ENCODE assay signal across 13 cellular contexts in the genomic region with DNA sequence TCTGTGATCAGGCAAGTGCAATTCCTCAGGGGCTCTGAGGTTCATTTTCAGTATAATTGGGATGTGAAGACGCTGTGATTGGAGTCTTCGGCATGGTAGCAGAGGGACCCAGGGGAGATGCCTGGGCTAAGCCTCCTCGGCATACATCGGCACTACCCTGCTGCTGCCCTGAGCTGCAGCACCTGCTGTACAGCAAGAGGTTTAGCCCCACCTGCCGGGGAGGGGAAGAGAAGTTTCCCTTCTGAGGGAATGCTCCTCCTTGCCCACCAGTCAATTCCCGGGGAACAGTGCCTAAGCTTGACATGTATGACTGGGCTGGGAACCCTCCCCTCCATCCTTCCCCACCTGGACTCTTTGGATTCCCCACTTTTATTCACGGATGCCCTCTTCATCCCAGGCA. TPM values are rescaled to one million over a fixed set of nuclear protein-coding genes. Genes with fewer than 3 reads are reported as not detected.
DNase-seq lines count a peak whose midpoint lies in the region; ATAC-seq, FAIRE-seq and TF ChIP-seq lines count a peak whose summit lies in the region.
"Had no signal": no experiment of that assay in that cellular context is flagged by ENCODE, and none has a peak within 500 bp of the region (broad histone marks: within the 10 kb centered on the region; RNA-seq: fewer than 3 reads in every experiment).

No MANE protein-coding gene starts in this region.

- H3K4me3 Mint-ChIP-seq in naive thymus-derived CD4-positive, alpha-beta T cell: no peak overlapping the region
- H3K4me3 Mint-ChIP-seq: activated CD4-positive, alpha-beta T cell treated with anti-CD3 and anti-CD28 coated beads, Interleukin-2, amount 10 ng/mL, durations not matched to agents 7 days and 5 days; activated naive CD4-positive, alpha-beta T cell treated with anti-CD3 and anti-CD28 coated beads, Interleukin-2, amount 50 U/mL, for 24 hours; CD4-positive, alpha-beta T cell had no signal

- H3K4me3 ChIP-seq in A549 (no peak overlapping the region), body of pancreas (no peak overlapping the region), Peyer's patch (no peak overlapping the region)
- no peak overlapping the region for H3K4me3 ChIP-seq in naive thymus-derived CD4-positive, alpha-beta T cell (ENCODE audit: low read length)

- TF ChIP-seq RAD21 in A549 (conservative IDR thresholded peaks at IDR 0.05 in 1 of 2, IDR thresholded peaks at IDR 0.05 in 1 of 2): peak; percentile 32 to 41; a peak in 3 of 5 replicates

- peaks cover 0 to 22% (median 6%) of the 10 kb centered on the region in 5 donors for H3K27me3 Mint-ChIP-seq in naive thymus-derived CD4-positive, alpha-beta T cell
- H3K27me3 Mint-ChIP-seq: activated naive CD4-positive, alpha-beta T cell treated with anti-CD3 and anti-CD28 coated beads, Interleukin-2, amount 50 U/mL, for 24 hours had no signal

- intact Hi-C loops in body of pancreas (cut with DNase I): loop anchor here (10.0 kb wide), 2 partner anchors 126 to 274 kb away; no protein-coding TSS in a partner anchor
- intact Hi-C loops in naive thymus-derived CD4-positive, alpha-beta T cell (cut with micrococcal nuclease): no loop called here

- DNase-seq in A549 (ENCODE audit: low read depth in 1 of 2, low spot score in 1 of 2) (peak in 1 of 2 experiments; percentile 24), GM10266 (ENCODE audit: extremely low spot score) (no peak), NCI-H2107 treated with DMSO at 0.1 percent for 48 hours (lab: John Stamatoyannopoulos, UW; ENCODE audit: unreplicated experiment) (peak; percentile 68), body of pancreas (peak; percentile 35 to 74 (median 64)), G401 (ENCODE audit: low spot score) (no peak), Peyer's patch (no peak)
- DNase-seq in effector CD8-positive, alpha-beta T cell (lab: John Stamatoyannopoulos, UW): no peak
- DNase-seq in naive thymus-derived CD4-positive, alpha-beta T cell: no peak
- DNase-seq: activated CD4-positive, alpha-beta T cell treated with anti-CD3 and anti-CD28 coated beads, Interleukin-2, amount 10 ng/mL, durations not matched to agents 7 days and 5 days; CD4-positive, alpha-beta T cell; effector memory CD4-positive, alpha-beta T cell; SIG-M5 had no signal

- no peaks in the 10 kb centered on the region for H3K4me1 ChIP-seq in A549
- peaks cover 43% of the 10 kb centered on the region for H3K4me1 ChIP-seq in body of pancreas
- H3K4me1 ChIP-seq in Peyer's patch: no peaks in the 10 kb centered on the region
- H3K4me1 ChIP-seq in naive thymus-derived CD4-positive, alpha-beta T cell (ENCODE audit: control insufficient read depth in 2 of 2, insufficient read depth in 2 of 2, low read length in 2 of 2): no peaks in the 10 kb centered on the region

- CTCF ChIA-PET in A549 (lab: Yijun Ruan, JAX): interaction anchor here (0.6 to 10.3 kb wide), 11 partner anchors 9 to 324 kb away, joined by 3 to 126 read pairs (median 5); no protein-coding TSS in a partner anchor
- CTCF ChIA-PET in naive thymus-derived CD4-positive, alpha-beta T cell (lab: Charles Lee): no interaction called here

- H3K27ac ChIP-seq in A549 (no peak overlapping the region), body of pancreas (peak overlapping the region in 1 of 4 donors; percentile 7), Peyer's patch (no peak overlapping the region)
- no peak overlapping the region for H3K27ac ChIP-seq in naive thymus-derived CD4-positive, alpha-beta T cell (ENCODE audit: low read depth, low read length)

- in situ Hi-C loops in G401 (cut with HindIII; ENCODE audit: low sequenced_read_pairs): no loop called here

- H3K4me2 ChIP-seq in A549: no peak overlapping the region

- FAIRE-seq in A549 (lab: Jason Lieb, UNC): no peak

- no peak overlapping the region for H3K27ac Mint-ChIP-seq in naive thymus-derived CD4-positive, alpha-beta T cell
- H3K27ac Mint-ChIP-seq: activated CD4-positive, alpha-beta T cell treated with anti-CD3 and anti-CD28 coated beads, Interleukin-2, amount 10 ng/mL, durations not matched to agents 7 days and 5 days; activated naive CD4-positive, alpha-beta T cell treated with anti-CD3 and anti-CD28 coated beads, Interleukin-2, amount 50 U/mL, for 24 hours; CD4-positive, alpha-beta T cell had no signal

- H3K9me3 ChIP-seq in A549 (no peaks in the 10 kb centered on the region), body of pancreas (no peaks in the 10 kb centered on the region), Peyer's patch (no peaks in the 10 kb centered on the region)
- H3K9me3 ChIP-seq in naive thymus-derived CD4-positive, alpha-beta T cell (ENCODE audit: control insufficient read depth in 2 of 3, low read length in 3 of 3): no peaks in the 10 kb centered on the region

- POLR2A ChIA-PET in A549 (lab: Yijun Ruan, JAX): interaction anchor here (0.9 kb wide), 1 partner anchor 282 kb away, joined by 3 read pairs; no protein-coding TSS in a partner anchor
- POLR2A ChIA-PET in naive thymus-derived CD4-positive, alpha-beta T cell (lab: Charles Lee): no interaction called here

- TF ChIP-seq POLR2A in A549 (IDR thresholded peaks at IDR 0.05; ENCODE audit: low read length) (no peak), body of pancreas (IDR thresholded peaks at IDR 0.05) (no peak), Peyer's patch (IDR thresholded peaks at IDR 0.05) (no peak)

- 20% methylated on average over 7 of the region's 7 CpGs for WGBS in A549 (ENCODE audit: missing lambda C conversion rate)
- 49 to 71% methylated on average over 6 of the region's 7 CpGs for WGBS in body of pancreas, 2 donors

- H3K36me3 Mint-ChIP-seq in naive thymus-derived CD4-positive, alpha-beta T cell: no peaks in the 10 kb centered on the region
- H3K36me3 Mint-ChIP-seq: activated naive CD4-positive, alpha-beta T cell treated with anti-CD3 and anti-CD28 coated beads, Interleukin-2, amount 50 U/mL, for 24 hours had no signal

- no peaks in the 10 kb centered on the region for H3K27me3 ChIP-seq in body of pancreas
- H3K27me3 ChIP-seq in Peyer's patch: no peaks in the 10 kb centered on the region
- no peaks in the 10 kb centered on the region for H3K27me3 ChIP-seq in naive thymus-derived CD4-positive, alpha-beta T cell (ENCODE audit: control insufficient read depth in 2 of 2, insufficient read depth in 2 of 2, low read length in 2 of 2)

- TF ChIP-seq CTCF in A549 (IDR thresholded peaks at IDR 0.05): peak; percentile 23; the same call in 2 of the 3 replicates
- TF ChIP-seq CTCF in GM10266 (IDR thresholded peaks at IDR 0.05; ENCODE audit: control insufficient read depth, insufficient read depth, low read depth, missing control alignments): peak; percentile 14
- peak in 5 of 7 experiments; percentile 22 to 57 (median 45) for TF ChIP-seq CTCF in body of pancreas (IDR thresholded peaks at IDR 0.05)
- TF ChIP-seq CTCF in Peyer's patch (IDR thresholded peaks at IDR 0.05): peak in 1 of 6 experiments; percentile 6

- peaks cover 6 to 15% (median 12%) of the 10 kb centered on the region in 7 donors for H3K4me1 Mint-ChIP-seq in naive thymus-derived CD4-positive, alpha-beta T cell

- H3K36me3 ChIP-seq in body of pancreas (replicated peaks in 1 of 2; ENCODE audit: insufficient read depth in 1 of 2, low read depth in 2 of 2): no peaks in the 10 kb centered on the region
- H3K36me3 ChIP-seq in Peyer's patch: no peaks in the 10 kb centered on the region
- no peaks in the 10 kb centered on the region for H3K36me3 ChIP-seq in naive thymus-derived CD4-positive, alpha-beta T cell (ENCODE audit: control insufficient read depth in 2 of 3, insufficient read depth in 3 of 3, low read length in 3 of 3)

- ATAC-seq in A549 (peak; percentile 69 to 71), body of pancreas (peak; percentile 40)
- ATAC-seq in naive thymus-derived CD4-positive, alpha-beta T cell: no peak

- no peak for TF ChIP-seq EP300 in A549 (IDR thresholded peaks at IDR 0.05)

- H3K9me3 Mint-ChIP-seq in naive thymus-derived CD4-positive, alpha-beta T cell: no peaks in the 10 kb centered on the region
- H3K9me3 Mint-ChIP-seq: activated CD4-positive, alpha-beta T cell treated with anti-CD3 and anti-CD28 coated beads, Interleukin-2, amount 10 ng/mL, durations not matched to agents 7 days and 5 days; activated naive CD4-positive, alpha-beta T cell treated with anti-CD3 and anti-CD28 coated beads, Interleukin-2, amount 50 U/mL, for 24 hours; CD4-positive, alpha-beta T cell had no signal

TF ChIP-seq in A549, 52 proteins besides CTCF, POLR2A, EP300 and RAD21:
- TF ChIP-seq POLR2AphosphoS2 (conservative IDR thresholded peaks at IDR 0.05; ENCODE audit: low read length) (no peak), SMC3 (IDR thresholded peaks at IDR 0.05) (peak; percentile 38; the same call in 1 of the 3 replicates)

RNA-seq across cellular contexts. Expression of a gene that starts 24.9 kb away (rescaled TPM):
- polyA plus RNA-seq in A549 (2011; rRNA removed): 0.52 and 0.85 TPM in 2 replicates
- 0.25 and 0.27 TPM in 2 replicates for polyA plus RNA-seq in A549 (2012; cell fraction: cytosol; rRNA removed)
- polyA plus RNA-seq in A549 (2012; cell fraction: nucleus; rRNA removed): 0.24 TPM in 1 of 2 replicates, not detected in the other
- 0.61 to 0.75 TPM (median 0.64 TPM) in 3 replicates for polyA plus RNA-seq in A549 (2017; fragmentation: RNase III; extraction: RNeasy Plus Mini Kit Qiagen cat#74134 plus additional on column Dnase treatment)
- polyA minus RNA-seq in A549 (2011; rRNA and poly(A)+ RNA removed): 0.63 and 0.91 TPM in 2 replicates
- total RNA-seq in body of pancreas: 10 to 100 TPM in 1 of 2 donors, 1 to 10 TPM in 1; 7.9 to 15.3 TPM
- 3.2 and 3.9 TPM in 2 replicates for total RNA-seq in G401 (2014; rRNA removed; shearing (Covaris generic))
- not detected for total RNA-seq in Peyer's patch
- 1 to 10 TPM; 1.0 to 4.2 (median 2.2) TPM for total RNA-seq in naive thymus-derived CD4-positive, alpha-beta T cell
- polyA plus RNA-seq in naive thymus-derived CD4-positive, alpha-beta T cell: 1 to 10 TPM; 1.2 TPM

Comparison
In these comparisons a context has a peak if more than half of its experiments do, and no peak if none do; other contexts are left out.
1. DNase-seq: peak in NCI-H2107 treated with DMSO at 0.1 percent for 48 hours (single experiment) and body of pancreas (4 of 4); none in GM10266 (single experiment), G401 (single experiment), effector CD8-positive, alpha-beta T cell (single experiment), Peyer's patch (0 of 3) and naive thymus-derived CD4-positive, alpha-beta T cell (0 of 9).